Comparison of ENCODE assay signal across 6 cellular contexts in the genomic region with DNA sequence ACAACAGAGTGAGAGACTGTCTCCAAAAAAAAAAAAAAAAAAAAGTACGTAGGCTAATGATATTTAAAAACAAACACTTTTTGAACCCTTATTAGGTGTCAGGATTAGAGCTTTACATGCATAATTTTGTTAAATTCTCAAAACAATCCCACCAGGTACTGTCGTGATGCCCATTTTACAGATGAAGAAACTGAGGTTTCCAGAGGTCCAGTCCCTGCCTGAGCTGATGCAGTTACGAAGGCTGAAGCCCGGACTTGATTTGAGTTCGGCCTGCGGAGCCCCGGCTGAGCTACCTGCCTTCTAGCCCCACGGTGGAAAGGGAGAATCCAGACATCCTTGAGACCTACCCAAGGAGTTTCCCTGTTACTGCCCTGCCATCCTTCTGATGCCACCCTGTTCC.
"Had no signal": no experiment of that assay in that cellular context is flagged by ENCODE, and none has a peak within 500 bp of the region (broad histone marks: within the 10 kb centered on the region; RNA-seq: fewer than 3 reads in every experiment).

No MANE protein-coding gene starts in this region.

- FAIRE-seq: HTR-8/SVneo had no signal

- H2AFZ ChIP-seq: GM23338 had no signal

- H3K4me2 ChIP-seq: GM23338, KMS-11 had no signal

- H3K27ac Mint-ChIP-seq: GM23338 had no signal

- H3K27ac ChIP-seq: KMS-11 had no signal

- H3K4me3 ChIP-seq: GM23338 had no signal

- DNase-seq: H7, HCEC 1CT, KBM-7 had no signal

- H3K4me3 Mint-ChIP-seq: GM23338 had no signal

- H3K9ac ChIP-seq: KMS-11 had no signal
